Comparison of ENCODE assay signal across 31 cellular contexts in the genomic region with DNA sequence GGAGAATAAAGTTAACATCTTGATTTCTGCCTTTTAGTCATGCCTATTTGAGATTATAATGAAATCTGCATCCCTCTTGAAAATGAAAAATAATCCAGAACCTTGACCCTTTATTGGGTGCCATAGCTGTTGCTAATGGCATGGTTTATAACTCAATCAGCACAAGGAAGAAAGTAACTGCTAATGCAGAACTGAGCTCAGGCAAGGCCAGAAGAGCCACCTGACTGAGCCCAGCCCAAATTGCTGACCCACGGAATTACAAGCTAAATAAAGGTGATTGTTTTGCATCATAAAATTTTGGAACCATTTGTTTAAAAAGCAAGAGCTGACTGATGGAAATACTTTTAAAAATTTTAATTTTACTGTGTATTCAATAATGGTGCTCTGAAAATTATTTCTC.
"Had no signal": no experiment of that assay in that cellular context is flagged by ENCODE, and none has a peak within 500 bp of the region (broad histone marks: within the 10 kb centered on the region; RNA-seq: fewer than 3 reads in every experiment).

No MANE protein-coding gene starts in this region.

- H2AFZ ChIP-seq: neural progenitor cell, parathyroid adenoma had no signal

- H3K36me3 ChIP-seq: neural progenitor cell, neutrophil, ovary, pancreas, prostate gland, right atrium auricular region, sigmoid colon, spleen had no signal

- H3K27ac Mint-ChIP-seq: naive thymus-derived CD4-positive, alpha-beta T cell; naive thymus-derived CD8-positive, alpha-beta T cell; natural killer cell; nephron; nephron progenitor cell; neural progenitor cell; progenitor cell of endocrine pancreas had no signal

- H3K4me1 Mint-ChIP-seq: nephron, nephron progenitor cell, neural progenitor cell had no signal

- ATAC-seq: naive thymus-derived CD4-positive, alpha-beta T cell; naive thymus-derived CD8-positive, alpha-beta T cell; natural killer cell; natural killer cell treated with Interleukin-12 subunit alpha and Interleukin-12 subunit beta and Interleukin-15 and Interleukin-18, amount 100 ng/mL, for 72 hours; pancreas; psoas muscle; right cardiac atrium; sciatic nerve had no signal

- FAIRE-seq: pancreas, small intestine had no signal

- H3K27me3 ChIP-seq: neural progenitor cell, neutrophil, ovary, pancreas, right atrium auricular region, sigmoid colon, spleen had no signal

- DNase-seq: naive thymus-derived CD4-positive, alpha-beta T cell; naive thymus-derived CD8-positive, alpha-beta T cell; natural killer cell; nephron progenitor cell; nucleus accumbens; occipital lobe; ovary; pancreas; posterior cingulate gyrus; psoas muscle; retina; right cardiac atrium; sigmoid colon; small intestine; spleen; stimulated activated CD4-positive, alpha-beta T cell treated with anti-CD3 and anti-CD28 coated beads, Interleukin-12 subunit alpha, Interleukin-12 subunit beta, amount 100 ng/mL, for 4 hours; stimulated activated CD4-positive, alpha-beta T cell treated with anti-CD3 and anti-CD28 coated beads, Interleukin-15, amount 100 ng/mL, for 24 hours; stimulated activated CD4-positive, alpha-beta T cell treated with anti-CD3 and anti-CD28 coated beads, Interleukin-1b, Interleukin-23, amount 100 ng/mL, for 48 hours; stimulated activated CD4-positive, alpha-beta T cell treated with anti-CD3 and anti-CD28 coated beads, Interleukin-2, amount 100 ng/mL, for 24 hours had no signal

- H3K9me3 Mint-ChIP-seq: naive thymus-derived CD8-positive, alpha-beta T cell; natural killer cell; natural killer cell treated with Interleukin-12 subunit alpha and Interleukin-12 subunit beta and Interleukin-15 and Interleukin-18, amount 100 ng/mL, for 72 hours had no signal

- H3K36me3 Mint-ChIP-seq: naive thymus-derived CD4-positive, alpha-beta T cell; naive thymus-derived CD8-positive, alpha-beta T cell; natural killer cell; natural killer cell treated with Interleukin-12 subunit alpha and Interleukin-12 subunit beta and Interleukin-15 and Interleukin-18, amount 100 ng/mL, for 72 hours; neural progenitor cell had no signal

- H3K27ac ChIP-seq: neural progenitor cell, neutrophil, ovary, pancreas, parathyroid adenoma, prostate gland, psoas muscle, right atrium auricular region, sigmoid colon, skin epidermis, spleen had no signal

- H3K4me2 ChIP-seq: neural progenitor cell, smooth muscle cell had no signal

- H3K4me1 ChIP-seq: neural progenitor cell, pancreas, parathyroid adenoma, prostate gland, psoas muscle, right atrium auricular region, sigmoid colon, spleen had no signal

- H3K4me3 Mint-ChIP-seq: naive thymus-derived CD4-positive, alpha-beta T cell; naive thymus-derived CD8-positive, alpha-beta T cell; natural killer cell; natural killer cell treated with Interleukin-12 subunit alpha and Interleukin-12 subunit beta and Interleukin-15 and Interleukin-18, amount 100 ng/mL, for 72 hours; nephron; nephron progenitor cell; neural crest cell; neural progenitor cell had no signal

- H3K4me3 ChIP-seq: neural progenitor cell, ovary, pancreas, prostate gland, psoas muscle, right atrium auricular region, sigmoid colon, skin epidermis, smooth muscle cell, spleen had no signal

- H3K79me2 ChIP-seq: parathyroid adenoma had no signal

- H3K9me3 ChIP-seq: neutrophil, ovary, pancreas, prostate gland, psoas muscle, right atrium auricular region, sigmoid colon had no signal

- H3K9ac ChIP-seq: neural progenitor cell, parathyroid adenoma had no signal

- H3K27me3 Mint-ChIP-seq: naive thymus-derived CD8-positive, alpha-beta T cell; natural killer cell treated with Interleukin-12 subunit alpha and Interleukin-12 subunit beta and Interleukin-15 and Interleukin-18, amount 100 ng/mL, for 72 hours; progenitor cell of endocrine pancreas had no signal
